Comparison of ENCODE assay signal across 1 cellular context in genomic region chr16:588889-589657, GRCh38.
TF ChIP-seq lines count a peak whose summit lies in the region.

No MANE protein-coding gene starts in this region.

TF ChIP-seq in HepG2, 621 proteins besides CTCF, POLR2A, EP300 and RAD21 (continued from another document and continues in another):
- TF ChIP-seq YEATS2 (CRISPR knock-in tag; IDR thresholded peaks at IDR 0.05; ENCODE audit: borderline replicate concordance) (peak; percentile 79; the same call in 1 of the 2 replicates), SOX13 (IDR thresholded peaks at IDR 0.05) (no peak), SOX13 (CRISPR knock-in tag; conservative IDR thresholded peaks at IDR 0.05 in 1 of 2, IDR thresholded peaks at IDR 0.05 in 1 of 2) (0 out of 4 replicates have a peak, but pooled peaks of 1 of the 2 experiments have one; percentile 7), ZNF251 (CRISPR knock-in tag; IDR thresholded peaks at IDR 0.05) (no peak), ESRRA (CRISPR knock-in tag; IDR thresholded peaks at IDR 0.05; ENCODE audit: low read depth) (peak; percentile 66), ZNF441 (CRISPR knock-in tag; IDR thresholded peaks at IDR 0.05; ENCODE audit: borderline replicate concordance) (0 out of 2 replicates have a peak, but pooled peaks have one; percentile 28), ZNF496 (CRISPR knock-in tag; IDR thresholded peaks at IDR 0.05; ENCODE audit: insufficient replicate concordance) (no peak), ZNF24 (IDR thresholded peaks at IDR 0.05) (no peak), ZNF296 (CRISPR knock-in tag; conservative IDR thresholded peaks at IDR 0.05) (no peak), ARID5B (CRISPR knock-in tag; IDR thresholded peaks at IDR 0.05) (0 out of 2 replicates have a peak, but pooled peaks have one; percentile 19), MXI1 (IDR thresholded peaks at IDR 0.05; ENCODE audit: borderline replicate concordance, low read depth, low read length) (peak; percentile 75; the same call in 1 of the 3 replicates), ZNF530 (CRISPR knock-in tag; IDR thresholded peaks at IDR 0.05; ENCODE audit: low read depth) (no peak), ZNF569 (CRISPR knock-in tag; IDR thresholded peaks at IDR 0.05; ENCODE audit: borderline replicate concordance) (no peak), ZNF598 (CRISPR knock-in tag; IDR thresholded peaks at IDR 0.05; ENCODE audit: borderline replicate concordance) (no peak), ZNF274 (CRISPR knock-in tag; IDR thresholded peaks at IDR 0.05) (peak; percentile 83), ZNF333 (CRISPR knock-in tag; IDR thresholded peaks at IDR 0.05; ENCODE audit: borderline replicate concordance) (0 out of 2 replicates have a peak, but pooled peaks have one; percentile 77), CCDC6 (CRISPR knock-in tag; IDR thresholded peaks at IDR 0.05) (peak; percentile 84), SNAPC4 (CRISPR knock-in tag; IDR thresholded peaks at IDR 0.05) (peak; percentile 26; the same call in 1 of the 2 replicates), RARA (CRISPR knock-in tag; IDR thresholded peaks at IDR 0.05) (no peak), ZNF510 (CRISPR knock-in tag; IDR thresholded peaks at IDR 0.05; ENCODE audit: low read depth) (peak; percentile 60; the same call in 1 of the 2 replicates), ELF3 (CRISPR knock-in tag; IDR thresholded peaks at IDR 0.05) (no peak), BRD4 (CRISPR knock-in tag; IDR thresholded peaks at IDR 0.05) (peak; percentile 79), NRL (CRISPR knock-in tag; IDR thresholded peaks at IDR 0.05; ENCODE audit: borderline replicate concordance) (peak; percentile 55; the same call in 1 of the 2 replicates), MED8 (CRISPR knock-in tag; IDR thresholded peaks at IDR 0.05; ENCODE audit: insufficient replicate concordance) (peak; percentile 81), SIN3A (IDR thresholded peaks at IDR 0.05; ENCODE audit: borderline replicate concordance, low read depth, low read length) (peak; percentile 42; the same call in 1 of the 2 replicates), GFI1 (CRISPR knock-in tag; IDR thresholded peaks at IDR 0.05; ENCODE audit: borderline replicate concordance) (no peak), ZC3H13 (CRISPR knock-in tag; IDR thresholded peaks at IDR 0.05) (no peak; the same call in 1 of the 2 replicates), CREM (IDR thresholded peaks at IDR 0.05) (peak; percentile 54; the same call in 1 of the 2 replicates), CREM (CRISPR knock-in tag; IDR thresholded peaks at IDR 0.05) (no peak), SOX5 (CRISPR knock-in tag; IDR thresholded peaks at IDR 0.05; ENCODE audit: borderline replicate concordance) (no peak), MTF1 (CRISPR knock-in tag; IDR thresholded peaks at IDR 0.05) (no peak), ARNTL (CRISPR knock-in tag; IDR thresholded peaks at IDR 0.05) (peak; percentile 60; the same call in 1 of the 2 replicates), CBX5 (CRISPR knock-in tag; IDR thresholded peaks at IDR 0.05; ENCODE audit: borderline replicate concordance) (no peak), YEATS4 (CRISPR knock-in tag; IDR thresholded peaks at IDR 0.05; ENCODE audit: borderline replicate concordance) (peak; percentile 48; the same call in 1 of the 2 replicates), SIX4 (CRISPR knock-in tag; IDR thresholded peaks at IDR 0.05) (0 out of 2 replicates have a peak, but pooled peaks have one; percentile 23), GABPB1 (CRISPR knock-in tag; IDR thresholded peaks at IDR 0.05) (peak; percentile 91), SAP130 (CRISPR knock-in tag; IDR thresholded peaks at IDR 0.05; ENCODE audit: low read depth) (peak; percentile 79), TEAD3 (CRISPR knock-in tag; optimal IDR thresholded peaks at IDR 0.05; ENCODE audit: borderline replicate concordance) (no peak), NFIC (IDR thresholded peaks at IDR 0.05; ENCODE audit: low read length) (no peak), SRSF4 (IDR thresholded peaks at IDR 0.05; ENCODE audit: low read depth, low read length, poor library complexity, severe bottlenecking) (no peak), ZNF710 (CRISPR knock-in tag; IDR thresholded peaks at IDR 0.05; ENCODE audit: borderline replicate concordance) (peak; percentile 86; the same call in 1 of the 2 replicates), AGO1 (IDR thresholded peaks at IDR 0.05; ENCODE audit: low read depth, low read length, poor library complexity, severe bottlenecking) (peak; percentile 40), GPN1 (CRISPR knock-in tag; IDR thresholded peaks at IDR 0.05; ENCODE audit: borderline replicate concordance) (0 out of 2 replicates have a peak, but pooled peaks have one; percentile 20), FOXA3 (CRISPR knock-in tag; IDR thresholded peaks at IDR 0.05) (peak; percentile 46), ASH2L (IDR thresholded peaks at IDR 0.05; ENCODE audit: insufficient read length, low read depth, low read length) (peak; percentile 77), ZNF781 (CRISPR knock-in tag; IDR thresholded peaks at IDR 0.05; ENCODE audit: borderline replicate concordance, not compliant biosample characterization) (no peak), CHCHD3 (CRISPR knock-in tag; IDR thresholded peaks at IDR 0.05) (no peak), MTERF4 (CRISPR knock-in tag; IDR thresholded peaks at IDR 0.05) (0 out of 2 replicates have a peak, but pooled peaks have one; percentile 16), ZSCAN30 (CRISPR knock-in tag; IDR thresholded peaks at IDR 0.05) (no peak), SCMH1 (CRISPR knock-in tag; IDR thresholded peaks at IDR 0.05; ENCODE audit: borderline replicate concordance) (no peak), ETS1 (CRISPR knock-in tag; IDR thresholded peaks at IDR 0.05) (no peak)
- TF ChIP-seq, protein P1, sequence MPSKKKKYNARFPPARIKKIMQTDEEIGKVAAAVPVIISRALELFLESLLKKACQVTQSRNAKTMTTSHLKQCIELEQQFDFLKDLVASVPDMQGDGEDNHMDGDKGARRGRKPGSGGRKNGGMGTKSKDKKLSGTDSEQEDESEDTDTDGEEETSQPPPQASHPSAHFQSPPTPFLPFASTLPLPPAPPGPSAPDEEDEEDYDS (CRISPR knock-in tag; IDR thresholded peaks at IDR 0.05), result peak; percentile 42; the same call in 1 of the 2 replicates
- TF ChIP-seq, protein P2, sequence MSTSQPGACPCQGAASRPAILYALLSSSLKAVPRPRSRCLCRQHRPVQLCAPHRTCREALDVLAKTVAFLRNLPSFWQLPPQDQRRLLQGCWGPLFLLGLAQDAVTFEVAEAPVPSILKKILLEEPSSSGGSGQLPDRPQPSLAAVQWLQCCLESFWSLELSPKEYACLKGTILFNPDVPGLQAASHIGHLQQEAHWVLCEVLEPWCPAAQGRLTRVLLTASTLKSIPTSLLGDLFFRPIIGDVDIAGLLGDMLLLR (CRISPR knock-in tag; IDR thresholded peaks at IDR 0.05), result peak; percentile 63; the same call in 1 of the 2 replicates
- TF ChIP-seq, protein P3, sequence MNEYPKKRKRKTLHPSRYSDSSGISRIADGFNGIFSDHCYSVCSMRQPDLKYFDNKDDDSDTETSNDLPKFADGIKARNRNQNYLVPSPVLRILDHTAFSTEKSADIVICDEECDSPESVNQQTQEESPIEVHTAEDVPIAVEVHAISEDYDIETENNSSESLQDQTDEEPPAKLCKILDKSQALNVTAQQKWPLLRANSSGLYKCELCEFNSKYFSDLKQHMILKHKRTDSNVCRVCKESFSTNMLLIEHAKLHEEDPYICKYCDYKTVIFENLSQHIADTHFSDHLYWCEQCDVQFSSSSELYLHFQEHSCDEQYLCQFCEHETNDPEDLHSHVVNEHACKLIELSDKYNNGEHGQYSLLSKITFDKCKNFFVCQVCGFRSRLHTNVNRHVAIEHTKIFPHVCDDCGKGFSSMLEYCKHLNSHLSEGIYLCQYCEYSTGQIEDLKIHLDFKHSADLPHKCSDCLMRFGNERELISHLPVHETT (CRISPR knock-in tag; conservative IDR thresholded peaks at IDR 0.05), result peak; percentile 50; the same call in 1 of the 2 replicates
